1 cellular context compared by ENCODE assay signal in genomic region chr15:76327191-76328105, GRCh38.
TF ChIP-seq lines count a peak whose summit lies in the region.

No MANE protein-coding gene starts in this region.

TF ChIP-seq in SK-N-SH, 30 proteins besides CTCF, POLR2A, EP300 and RAD21 (continued from another document):
- TF ChIP-seq PBX3 (IDR thresholded peaks at IDR 0.05), result 0 out of 2 replicates have a peak, but pooled peaks have one; percentile 17
- peak; percentile 68 for TF ChIP-seq NFIC (IDR thresholded peaks at IDR 0.05; ENCODE audit: borderline replicate concordance)
- TF ChIP-seq RXRA (IDR thresholded peaks at IDR 0.05; ENCODE audit: borderline replicate concordance, low read depth), result no peak
- TF ChIP-seq YY1 (IDR thresholded peaks at IDR 0.05; ENCODE audit: low read depth), result no peak
- TF ChIP-seq MXI1 (IDR thresholded peaks at IDR 0.05; ENCODE audit: low read depth, low read length), result no peak
